In the genomic region with DNA sequence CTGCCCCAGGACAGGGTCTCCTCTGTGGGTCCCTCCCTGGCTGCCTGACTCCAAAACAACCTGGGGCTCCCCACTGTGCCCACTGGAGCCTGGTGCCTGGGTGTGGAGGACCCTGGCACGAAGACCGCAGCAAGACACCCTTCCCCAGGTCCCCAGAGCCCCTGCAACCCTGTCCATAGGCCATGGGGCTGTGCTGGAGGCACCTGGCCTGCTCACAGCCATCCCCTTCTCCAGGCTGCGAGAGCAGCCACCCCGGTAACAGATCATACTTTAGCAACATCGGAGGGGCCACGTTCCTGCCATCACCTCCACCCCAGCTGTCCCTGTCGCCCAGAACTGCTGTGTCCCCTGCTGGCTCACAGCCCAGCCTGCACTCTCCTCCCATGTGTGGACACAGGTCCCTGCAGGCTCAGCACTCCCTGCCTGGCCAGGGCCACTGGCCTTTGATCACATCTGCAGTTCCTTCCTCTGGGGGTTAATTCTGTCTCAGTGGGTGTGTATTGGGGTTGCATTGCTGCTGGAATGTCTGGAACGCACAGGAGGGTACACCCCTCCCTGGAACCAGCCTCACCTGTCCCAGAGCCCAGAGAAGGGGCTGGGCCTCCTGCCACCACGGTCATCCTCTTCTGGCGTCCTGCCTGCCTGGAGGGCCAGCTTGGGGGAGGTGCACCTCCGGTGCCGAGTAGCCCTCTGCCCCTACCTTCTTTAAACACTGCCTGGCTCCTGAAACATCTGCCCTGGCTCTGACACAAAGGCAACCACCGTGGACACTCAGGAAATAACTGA, we compare ENCODE assay signal across 12 cellular contexts. TPM values are rescaled to one million over a fixed set of nuclear protein-coding genes. Genes with fewer than 3 reads are reported as not detected.
DNase-seq lines count a peak whose midpoint lies in the region; ATAC-seq and TF ChIP-seq lines count a peak whose summit lies in the region.
"Had no signal": no experiment of that assay in that cellular context is flagged by ENCODE, and none has a peak within 500 bp of the region (broad histone marks: within the 10 kb centered on the region; RNA-seq: fewer than 3 reads in every experiment).

No MANE protein-coding gene starts in this region.

- no peak overlapping the region for H3K27ac Mint-ChIP-seq in natural killer cell treated with Interleukin-12 subunit alpha and Interleukin-12 subunit beta and Interleukin-15 and Interleukin-18, amount 100 ng/mL, for 72 hours
- H3K27ac Mint-ChIP-seq in natural killer cell, result no peak overlapping the region
- no peak overlapping the region for H3K27ac Mint-ChIP-seq in activated T-helper 1 cell treated with anti-CD3 and anti-CD28 coated beads, Interleukin-12 subunit alpha, Interleukin-12 subunit beta, Interleukin-2, Interleukin-4 antibody, amounts not matched to agents 30 ng/mL and 10 ng/mL and 1 ng/mL, durations not matched to agents 14 hours and 24 hours and 36 hours
- H3K27ac Mint-ChIP-seq: activated B cell treated with CpG ODN at 0.5 μM for 24 hours had no signal

- WGBS in esophagus, 2 donors, result 38 to 39% methylated on average over 13 of the region's 13 CpGs

- no peaks in the 10 kb centered on the region for H3K4me1 Mint-ChIP-seq in natural killer cell treated with Interleukin-12 subunit alpha and Interleukin-12 subunit beta and Interleukin-15 and Interleukin-18, amount 100 ng/mL, for 72 hours (ENCODE audit: low read depth in 2 of 2)
- no peaks in the 10 kb centered on the region for H3K4me1 Mint-ChIP-seq in natural killer cell
- no peaks in the 10 kb centered on the region for H3K4me1 Mint-ChIP-seq in activated T-helper 1 cell treated with anti-CD3 and anti-CD28 coated beads, Interleukin-12 subunit alpha, Interleukin-12 subunit beta, Interleukin-2, Interleukin-4 antibody, amounts not matched to agents 30 ng/mL and 10 ng/mL and 1 ng/mL, durations not matched to agents 14 hours and 24 hours and 36 hours (ENCODE audit: low read depth)
- H3K4me1 Mint-ChIP-seq: activated B cell treated with CpG ODN at 0.5 μM for 24 hours had no signal

- peaks cover 0 to 4% of the 10 kb centered on the region in 2 donors for H3K27me3 Mint-ChIP-seq in natural killer cell treated with Interleukin-12 subunit alpha and Interleukin-12 subunit beta and Interleukin-15 and Interleukin-18, amount 100 ng/mL, for 72 hours
- H3K27me3 Mint-ChIP-seq in natural killer cell (ENCODE audit: low read depth in 2 of 2), result peaks cover 0 to 4% of the 10 kb centered on the region in 2 donors
- H3K27me3 Mint-ChIP-seq in activated T-helper 1 cell treated with anti-CD3 and anti-CD28 coated beads, Interleukin-12 subunit alpha, Interleukin-12 subunit beta, Interleukin-2, Interleukin-4 antibody, amounts not matched to agents 30 ng/mL and 10 ng/mL and 1 ng/mL, durations not matched to agents 14 hours and 24 hours and 36 hours (ENCODE audit: insufficient read depth), result no peaks in the 10 kb centered on the region

- peak overlapping the region; percentile 91 for H3K27ac ChIP-seq in esophagus (ENCODE audit: low read depth in 2 of 2, low read length in 1 of 2)
- H3K27ac ChIP-seq: SJSA1 had no signal

- intact Hi-C loops in natural killer cell (cut with micrococcal nuclease), result no loop called here
- intact Hi-C loops in activated T-helper 1 cell treated with anti-CD3 and anti-CD28 coated beads, Interleukin-12 subunit alpha, Interleukin-12 subunit beta, Interleukin-2, Interleukin-4 antibody, amounts not matched to agents 30 ng/mL and 10 ng/mL and 1 ng/mL, durations not matched to agents 14 hours and 24 hours and 36 hours (cut with micrococcal nuclease), result no loop called here

- ATAC-seq in natural killer cell treated with Interleukin-12 subunit alpha and Interleukin-12 subunit beta and Interleukin-15 and Interleukin-18, amount 100 ng/mL, for 72 hours, result peak in 1 of 2 donors; percentile 16
- ATAC-seq in natural killer cell, result no peak
- ATAC-seq: activated T-cell treated with anti-CD3 and anti-CD28 coated beads, Interleukin-2, amount 50 U/mL, for 4 hours had no signal

- no peak for TF ChIP-seq CTCF in natural killer cell (IDR thresholded peaks at IDR 0.05)

- peaks cover 7% of the 10 kb centered on the region for H3K36me3 Mint-ChIP-seq in natural killer cell treated with Interleukin-12 subunit alpha and Interleukin-12 subunit beta and Interleukin-15 and Interleukin-18, amount 100 ng/mL, for 72 hours
- H3K36me3 Mint-ChIP-seq in natural killer cell, result peaks cover 7% of the 10 kb centered on the region
- peaks cover 3% of the 10 kb centered on the region for H3K36me3 Mint-ChIP-seq in activated T-helper 1 cell treated with anti-CD3 and anti-CD28 coated beads, Interleukin-12 subunit alpha, Interleukin-12 subunit beta, Interleukin-2, Interleukin-4 antibody, amounts not matched to agents 30 ng/mL and 10 ng/mL and 1 ng/mL, durations not matched to agents 14 hours and 24 hours and 36 hours (ENCODE audit: low read depth)

- H3K4me1 ChIP-seq in esophagus (ENCODE audit: control insufficient read depth in 2 of 2, insufficient read depth in 2 of 2, low read length in 1 of 2), result peaks cover 7 to 26% of the 10 kb centered on the region in 2 donors
- H3K4me1 ChIP-seq: SJSA1 had no signal

- no peaks in the 10 kb centered on the region for H3K9me3 ChIP-seq in esophagus (ENCODE audit: control insufficient read depth in 2 of 2, insufficient read depth in 1 of 2, low read depth in 1 of 2, low read length in 1 of 2)

- H3K36me3 ChIP-seq in esophagus (ENCODE audit: control insufficient read depth in 2 of 2, insufficient read depth in 2 of 2, low read length in 1 of 2), result peaks cover 0 to 20% of the 10 kb centered on the region in 2 donors
- H3K36me3 ChIP-seq: SJSA1 had no signal

- DNase-seq in natural killer cell treated with Interleukin-12 subunit alpha and Interleukin-12 subunit beta and Interleukin-15 and Interleukin-18, amount 100 ng/mL, for 72 hours (ENCODE audit: low spot score), result peak; percentile 55
- DNase-seq in natural killer cell (no peak), mucosa of gallbladder (ENCODE audit: low spot score) (peak; percentile 87), anterior cingulate cortex (lab: John Stamatoyannopoulos, UW) (no peak), G401 (ENCODE audit: low spot score) (no peak)
- no peak for DNase-seq in stimulated activated CD8-positive, alpha-beta memory T cell treated with anti-CD3 and anti-CD28 coated beads, Interleukin-4, amount 100 ng/mL, for 48 hours
- DNase-seq in activated T-helper 1 cell treated with anti-CD3 and anti-CD28 coated beads, Interleukin-12 subunit alpha, Interleukin-12 subunit beta, Interleukin-2, Interleukin-4 antibody, amounts not matched to agents 30 ng/mL and 10 ng/mL and 1 ng/mL, durations not matched to agents 14 hours and 24 hours and 36 hours (ENCODE audit: low spot score), result no peak
- DNase-seq: activated B cell treated with CpG ODN at 0.5 μM for 24 hours; activated T-cell treated with anti-CD3 and anti-CD28 coated beads, Interleukin-2, amount 50 U/mL, for 4 hours; DMS153 had no signal

- H3K4me3 ChIP-seq in esophagus (ENCODE audit: low read depth in 1 of 2, low read length in 2 of 2), result peak overlapping the region; percentile 21 to 34
- H3K4me3 ChIP-seq: SJSA1 had no signal

- in situ Hi-C loops in G401 (cut with HindIII; ENCODE audit: low sequenced_read_pairs), result no loop called here

- H3K9me3 Mint-ChIP-seq in natural killer cell treated with Interleukin-12 subunit alpha and Interleukin-12 subunit beta and Interleukin-15 and Interleukin-18, amount 100 ng/mL, for 72 hours, result peaks cover 6% of the 10 kb centered on the region
- H3K9me3 Mint-ChIP-seq in natural killer cell, result peaks cover 0 to 6% of the 10 kb centered on the region in 2 donors
- peaks cover 20% of the 10 kb centered on the region for H3K9me3 Mint-ChIP-seq in activated T-helper 1 cell treated with anti-CD3 and anti-CD28 coated beads, Interleukin-12 subunit alpha, Interleukin-12 subunit beta, Interleukin-2, Interleukin-4 antibody, amounts not matched to agents 30 ng/mL and 10 ng/mL and 1 ng/mL, durations not matched to agents 14 hours and 24 hours and 36 hours

- no peak overlapping the region for H3K4me3 Mint-ChIP-seq in natural killer cell treated with Interleukin-12 subunit alpha and Interleukin-12 subunit beta and Interleukin-15 and Interleukin-18, amount 100 ng/mL, for 72 hours
- no peak overlapping the region for H3K4me3 Mint-ChIP-seq in natural killer cell
- H3K4me3 Mint-ChIP-seq in activated T-helper 1 cell treated with anti-CD3 and anti-CD28 coated beads, Interleukin-12 subunit alpha, Interleukin-12 subunit beta, Interleukin-2, Interleukin-4 antibody, amounts not matched to agents 30 ng/mL and 10 ng/mL and 1 ng/mL, durations not matched to agents 14 hours and 24 hours and 36 hours, result no peak overlapping the region
- H3K4me3 Mint-ChIP-seq: activated B cell treated with CpG ODN at 0.5 μM for 24 hours; activated T-cell treated with anti-CD3 and anti-CD28 coated beads, Interleukin-2, amount 50 U/mL, for 4 hours had no signal

- no peaks in the 10 kb centered on the region for H3K27me3 ChIP-seq in esophagus (ENCODE audit: control insufficient read depth in 1 of 2, insufficient read depth in 2 of 2, low read length in 2 of 2)
- H3K27me3 ChIP-seq: SJSA1 had no signal

RNA-seq across cellular contexts. Expression of gene PPL, which starts 12.2 kb away (rescaled TPM):
- total RNA-seq in natural killer cell treated with Interleukin-12 subunit alpha and Interleukin-12 subunit beta and Interleukin-15 and Interleukin-18, amount 100 ng/mL, for 72 hours, result not detected
- total RNA-seq in natural killer cell (not detected), mucosa of gallbladder (62.2 TPM)
- polyA plus RNA-seq in esophagus, result 100 to 1,000 TPM; 561 to 739 TPM
- total RNA-seq in G401 (2014; rRNA removed; shearing (Covaris generic)), result 33.2 and 41.0 TPM in 2 replicates
- total RNA-seq in activated T-helper 1 cell treated with anti-CD3 and anti-CD28 coated beads, Interleukin-12 subunit alpha, Interleukin-12 subunit beta, Interleukin-2, Interleukin-4 antibody, amounts not matched to agents 30 ng/mL and 10 ng/mL and 1 ng/mL, durations not matched to agents 14 hours and 24 hours and 36 hours, result not detected in 2 replicates

RNA-seq across cellular contexts. Expression of gene SEC14L5, which starts 33.3 kb away (rescaled TPM):
- total RNA-seq in natural killer cell treated with Interleukin-12 subunit alpha and Interleukin-12 subunit beta and Interleukin-15 and Interleukin-18, amount 100 ng/mL, for 72 hours, result not detected
- total RNA-seq in natural killer cell, result 1 to 10 TPM in 1 of 3 donors, under 1 TPM in 2; 0.27 to 1.1 (median 0.93) TPM
- under 1 TPM; 0.19 to 0.49 TPM for polyA plus RNA-seq in esophagus
- total RNA-seq in mucosa of gallbladder, result 0.49 TPM
- 0.10 and 0.86 TPM in 2 replicates for total RNA-seq in G401 (2014; rRNA removed; shearing (Covaris generic))
- total RNA-seq in activated T-helper 1 cell treated with anti-CD3 and anti-CD28 coated beads, Interleukin-12 subunit alpha, Interleukin-12 subunit beta, Interleukin-2, Interleukin-4 antibody, amounts not matched to agents 30 ng/mL and 10 ng/mL and 1 ng/mL, durations not matched to agents 14 hours and 24 hours and 36 hours, result not detected in 2 replicates
- total RNA-seq: activated B cell treated with CpG ODN at 0.5 μM for 24 hours; activated T-cell treated with anti-CD3 and anti-CD28 coated beads, Interleukin-2, amount 50 U/mL, for 4 hours; SJSA1 had no signal

Comparison
In these comparisons a context has a peak if more than half of its experiments do, and no peak if none do; other contexts are left out.
1. DNase-seq: peak in natural killer cell treated with Interleukin-12 subunit alpha and Interleukin-12 subunit beta and Interleukin-15 and Interleukin-18, amount 100 ng/mL, for 72 hours (single experiment) and mucosa of gallbladder (single experiment); none in natural killer cell (single experiment), anterior cingulate cortex (0 of 58), stimulated activated CD8-positive, alpha-beta memory T cell treated with anti-CD3 and anti-CD28 coated beads, Interleukin-4, amount 100 ng/mL, for 48 hours (single experiment), G401 (single experiment) and activated T-helper 1 cell treated with anti-CD3 and anti-CD28 coated beads, Interleukin-12 subunit alpha, Interleukin-12 subunit beta, Interleukin-2, Interleukin-4 antibody, amounts not matched to agents 30 ng/mL and 10 ng/mL and 1 ng/mL, durations not matched to agents 14 hours and 24 hours and 36 hours (single experiment).
2. RNA of gene PPL, which starts 12.2 kb away (total RNA-seq): 62.2 TPM in mucosa of gallbladder (single experiment) and 33.2 to 41.0 TPM in G401; not detected in natural killer cell treated with Interleukin-12 subunit alpha and Interleukin-12 subunit beta and Interleukin-15 and Interleukin-18, amount 100 ng/mL, for 72 hours, not detected in natural killer cell and not detected in activated T-helper 1 cell treated with anti-CD3 and anti-CD28 coated beads, Interleukin-12 subunit alpha, Interleukin-12 subunit beta, Interleukin-2, Interleukin-4 antibody, amounts not matched to agents 30 ng/mL and 10 ng/mL and 1 ng/mL, durations not matched to agents 14 hours and 24 hours and 36 hours; every median in the first group is over 10 times any median in the second.